In the genomic region with DNA sequence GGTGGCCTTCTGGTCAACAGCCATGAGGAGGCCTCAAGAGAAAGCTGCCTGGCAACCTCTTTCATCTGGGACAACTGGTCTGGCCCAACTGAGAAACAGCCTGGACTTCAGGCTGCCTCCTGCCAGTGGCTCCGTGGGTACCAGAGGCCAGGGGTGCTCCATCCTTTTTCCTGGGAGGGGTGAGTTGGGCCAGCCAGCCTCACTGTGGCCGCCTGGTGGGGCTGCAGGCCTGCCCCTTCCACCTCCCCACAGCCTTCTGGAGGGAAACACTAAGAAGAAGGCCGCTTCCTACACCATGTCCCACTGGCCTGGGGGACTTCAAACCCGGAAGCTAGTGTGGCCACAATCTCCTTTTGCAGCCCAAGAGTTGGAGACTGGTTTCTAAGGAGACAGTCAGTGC, we compare ENCODE assay signal across 1 cellular context.
TF ChIP-seq lines count a peak whose summit lies in the region.

No MANE protein-coding gene starts in this region.

TF ChIP-seq in K562, 482 proteins besides CTCF, POLR2A, EP300 and RAD21 (continued from another document):
- TF ChIP-seq, protein P1, sequence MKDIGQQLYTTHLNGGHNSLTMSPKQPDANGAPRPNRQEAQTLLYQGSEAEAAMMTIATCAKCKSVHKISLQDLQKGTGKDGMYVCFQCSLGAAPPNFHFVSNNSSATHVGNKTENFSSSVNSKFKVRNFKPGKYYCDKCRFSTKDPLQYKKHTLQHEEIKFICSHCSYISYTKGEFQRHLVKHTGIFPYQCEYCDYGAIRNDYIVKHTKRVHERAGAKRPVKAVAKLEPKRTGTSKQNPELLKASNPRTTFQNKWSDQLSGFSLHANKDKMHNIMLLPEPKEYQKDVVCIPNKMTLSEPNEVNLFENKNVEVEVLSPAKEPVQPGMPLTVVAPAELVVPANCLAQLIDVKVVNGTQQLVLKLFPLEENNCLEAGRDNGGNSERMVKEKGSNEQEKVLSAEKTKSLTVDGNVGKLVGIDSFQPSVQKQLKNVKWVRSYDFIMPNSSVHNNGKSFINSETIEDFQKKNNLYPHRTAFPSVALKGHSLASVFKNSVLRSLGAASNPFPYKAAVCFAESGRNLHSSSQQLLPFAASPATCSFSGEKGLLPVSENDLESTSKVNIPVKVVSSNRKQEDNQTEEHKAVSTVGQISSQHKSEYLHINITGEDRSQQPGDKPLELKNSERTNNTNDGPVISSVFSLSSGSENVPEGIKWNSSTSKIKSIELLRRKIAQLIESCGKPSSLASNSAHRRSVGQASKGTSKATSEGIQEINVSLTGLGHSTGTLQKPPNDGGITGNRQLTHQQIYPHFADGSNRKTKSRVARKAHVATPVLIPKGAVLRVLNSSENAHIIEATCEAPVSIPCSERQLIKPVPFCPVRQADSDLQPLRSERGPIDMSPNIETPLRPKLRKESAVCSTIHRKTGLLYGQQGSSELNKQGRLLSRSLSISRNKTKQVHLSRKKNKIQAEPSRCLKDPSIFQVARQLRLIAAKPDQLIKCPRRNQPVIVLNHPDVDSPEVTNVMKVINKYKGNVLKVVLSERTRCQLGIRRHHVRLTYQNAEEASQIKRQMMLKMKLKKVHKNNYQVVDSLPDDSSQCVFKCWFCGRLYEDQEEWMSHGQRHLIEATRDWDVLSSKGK (CRISPR knock-in tag; IDR thresholded peaks at IDR 0.05): no peak
- TF ChIP-seq ZNF507 (tag; conservative IDR thresholded peaks at IDR 0.05) (no peak), MAZ (CRISPR knock-in tag; conservative IDR thresholded peaks at IDR 0.05 in 1 of 2, IDR thresholded peaks at IDR 0.05 in 1 of 2) (0 out of 4 replicates have a peak, but pooled peaks of 1 of the 2 experiments have one; percentile 14), U2AF1 (optimal IDR thresholded peaks at IDR 0.05; ENCODE audit: low read depth, low read length) (no peak)
TF ChIP-seq in K562: peak in this region for 2.
